15 cellular contexts compared by ENCODE assay signal in genomic region chr11:79304599-79305212, GRCh38.
A peak's percentile ranks its signal among the peaks of the same experiment; 100 is the strongest.
DNase-seq lines count a peak whose midpoint lies in the region; ATAC-seq, FAIRE-seq and TF ChIP-seq lines count a peak whose summit lies in the region.
"Had no signal": no experiment of that assay in that cellular context is flagged by ENCODE, and none has a peak within 500 bp of the region (broad histone marks: within the 10 kb centered on the region; RNA-seq: fewer than 3 reads in every experiment).

No MANE protein-coding gene starts in this region.

- ATAC-seq in HG03280 (IDR thresholded peaks at IDR 0.05; ENCODE audit: unreplicated experiment): peak; percentile 54
- no peak for ATAC-seq in GM12878
- no peak for ATAC-seq in gastrocnemius medialis

- H3K27ac ChIP-seq in GM12878 (ENCODE audit: control insufficient read depth, insufficient read depth) (no peak overlapping the region), gastrocnemius medialis (no peak overlapping the region), testis (no peak overlapping the region)
- H3K27ac ChIP-seq: cardiac muscle cell, transverse colon had no signal

- TF ChIP-seq EP300 in GM12878 (IDR thresholded peaks at IDR 0.05; ENCODE audit: borderline replicate concordance in 1 of 2, control insufficient read depth in 1 of 2, low read depth in 2 of 2, low read length in 2 of 2): no peak

- SMC1A ChIA-PET in GM12878 (lab: Charles Lee; ENCODE audit: uncharacterized antibody, unreplicated experiment): interaction anchor here (0.7 to 1.8 kb wide), 6 partner anchors 10 to 647 kb away, joined by 3 to 5 read pairs (median 4); no protein-coding TSS in a partner anchor

- intact Hi-C loops in GM12878 (cut with micrococcal nuclease; ENCODE audit: unreplicated experiment): no loop called here
- intact Hi-C loops in gastrocnemius medialis (cut with DNase I; ENCODE audit: low total_unique reads): no loop called here
- intact Hi-C loops in testis (cut with DNase I; ENCODE audit: low total_unique reads): no loop called here

- TF ChIP-seq RAD21 in GM12878 (IDR thresholded peaks at IDR 0.05; ENCODE audit: insufficient read depth, low read depth, low read length): no peak

- no peaks in the 10 kb centered on the region for H4K20me1 ChIP-seq in GM12878 (ENCODE audit: control insufficient read depth, insufficient read depth)

- POLR2A ChIA-PET in GM12878 (lab: Charles Lee): no interaction called here

- no peaks in the 10 kb centered on the region for H3K9me3 ChIP-seq in GM12878 (replicated peaks; ENCODE audit: control insufficient read depth, insufficient read depth, low read length)
- H3K9me3 ChIP-seq in gastrocnemius medialis: no peaks in the 10 kb centered on the region
- no peaks in the 10 kb centered on the region for H3K9me3 ChIP-seq in testis
- H3K9me3 ChIP-seq: Caco-2, transverse colon had no signal

- no peak for FAIRE-seq in GM12878 (lab: Jason Lieb, UNC)
- FAIRE-seq: A204.1 had no signal

- peak; percentile 32 for DNase-seq in NOMO-1 treated with DMSO at 0.1 percent for 48 hours (lab: John Stamatoyannopoulos, UW; ENCODE audit: unreplicated experiment)
- DNase-seq in NOMO-1 treated with dmso at 0.1 percent for 144 hours (lab: John Stamatoyannopoulos, UW; ENCODE audit: unreplicated experiment): no peak
- no peak for DNase-seq in GM12878 (ENCODE audit: low read depth, low spot score)
- DNase-seq in renal cortical epithelial cell (ENCODE audit: low read depth): peak; percentile 16
- no peak for DNase-seq in gastrocnemius medialis
- no peak for DNase-seq in iPS-NIHi11 (ENCODE audit: low spot score)
- DNase-seq in testis: no peak
- DNase-seq: activated CD4-positive, alpha-beta T cell treated with anti-CD3 and anti-CD28 coated beads, Interleukin-2, amount 50 U/mL, for 48 hours; Caco-2; hypothalamus; NCI-H2107; transverse colon had no signal

- in situ Hi-C loops in GM12878 (cut with MboI) (no loop called here), gastrocnemius medialis (cut with MboI; ENCODE audit: low sequenced_read_pairs in 4 of 4) (no loop called here)

- no peaks in the 10 kb centered on the region for H3K79me2 ChIP-seq in GM12878 (ENCODE audit: control insufficient read depth, insufficient read depth, low read length)

- H3K36me3 ChIP-seq in GM12878 (ENCODE audit: control insufficient read depth in 2 of 2, insufficient read depth in 2 of 2, low read length in 1 of 2) (no peaks in the 10 kb centered on the region), gastrocnemius medialis (no peaks in the 10 kb centered on the region), testis (ENCODE audit: low read depth, missing control alignments) (no peaks in the 10 kb centered on the region)
- H3K36me3 ChIP-seq: cardiac muscle cell, transverse colon had no signal

- no peak overlapping the region for H3K9ac ChIP-seq in GM12878 (ENCODE audit: control insufficient read depth, insufficient read depth, low read length)

- RAD21 ChIA-PET in GM12878 (lab: Charles Lee; ENCODE audit: unreplicated experiment): no interaction called here

- BruUV-seq in GM12878 (replicated peaks; lab: Mats Ljungman, UMichigan): no TSS peak

- TF ChIP-seq CTCF in GM12878 (IDR thresholded peaks at IDR 0.05 in 2 of 3, conservative IDR thresholded peaks at IDR 0.05 in 1 of 3; ENCODE audit: control insufficient read depth in 2 of 3, extremely low read depth in 1 of 3, insufficient read depth in 1 of 3, low read depth in 3 of 3, low read length in 3 of 3) (no peak), gastrocnemius medialis (IDR thresholded peaks at IDR 0.05 in 4 of 5, conservative IDR thresholded peaks at IDR 0.05 in 1 of 5) (no peak), testis (IDR thresholded peaks at IDR 0.05) (no peak)

- H3K4me2 ChIP-seq in GM12878 (ENCODE audit: control insufficient read depth, insufficient read depth): no peak overlapping the region

- WGBS in GM12878 (ENCODE audit: insufficient coverage, insufficient replicate concordance, low lambda C conversion rate, missing lambda C conversion rate): 23% methylated on average over 4 of the region's 4 CpGs
- WGBS in testis, 2 donors: 65 to 70% methylated on average over 4 of the region's 4 CpGs

- H3K27me3 ChIP-seq in GM12878 (replicated peaks in 1 of 2; ENCODE audit: control insufficient read depth in 2 of 2, insufficient read depth in 2 of 2, low read length in 1 of 2) (no peaks in the 10 kb centered on the region; a peak in 1 of 4 replicates), gastrocnemius medialis (no peaks in the 10 kb centered on the region), testis (no peaks in the 10 kb centered on the region)
- H3K27me3 ChIP-seq: cardiac muscle cell, transverse colon had no signal

- H2AFZ ChIP-seq in GM12878 (ENCODE audit: control insufficient read depth, low read depth, low read length): peak overlapping the region; percentile 37

- H3K4me1 ChIP-seq in GM12878 (ENCODE audit: control insufficient read depth, insufficient read depth, low read length) (no peaks in the 10 kb centered on the region), gastrocnemius medialis (peaks cover 0 to 8% of the 10 kb centered on the region in 2 donors), testis (no peaks in the 10 kb centered on the region)
- H3K4me1 ChIP-seq: Caco-2, transverse colon had no signal

- CTCF ChIA-PET in GM12878 (lab: Yijun Ruan, JAX): interaction anchor here (0.7 to 1.8 kb wide), 4 partner anchors 26 to 96 kb away, joined by 3 to 4 read pairs (median 3); no protein-coding TSS in a partner anchor

- TF ChIP-seq POLR2A in GM12878 (IDR thresholded peaks at IDR 0.05; ENCODE audit: low read depth, low read length) (no peak), gastrocnemius medialis (IDR thresholded peaks at IDR 0.05) (no peak), testis (IDR thresholded peaks at IDR 0.05) (no peak)

- H3K4me3 ChIP-seq in GM12878 (no peak overlapping the region), gastrocnemius medialis (no peak overlapping the region), testis (no peak overlapping the region)
- H3K4me3 ChIP-seq: cardiac muscle cell, transverse colon had no signal

TF ChIP-seq in GM12878, 131 proteins besides CTCF, POLR2A, EP300 and RAD21:
- TF ChIP-seq ESRRA (IDR thresholded peaks at IDR 0.05; ENCODE audit: low read length): no peak
- peak; percentile 12; the same call in 1 of the 2 replicates for TF ChIP-seq SPI1 (IDR thresholded peaks at IDR 0.05; ENCODE audit: borderline replicate concordance, insufficient read depth, low read depth, low read length)

Comparison
In these comparisons a context has a peak if more than half of its experiments do, and no peak if none do; other contexts are left out.
1. DNase-seq: peak in NOMO-1 treated with DMSO at 0.1 percent for 48 hours (single experiment) and renal cortical epithelial cell (single experiment); none in NOMO-1 treated with dmso at 0.1 percent for 144 hours (single experiment), GM12878 (single experiment), gastrocnemius medialis (0 of 2), iPS-NIHi11 (single experiment) and testis (single experiment).